ENCODE assay signal across 1 cellular context in the genomic region with DNA sequence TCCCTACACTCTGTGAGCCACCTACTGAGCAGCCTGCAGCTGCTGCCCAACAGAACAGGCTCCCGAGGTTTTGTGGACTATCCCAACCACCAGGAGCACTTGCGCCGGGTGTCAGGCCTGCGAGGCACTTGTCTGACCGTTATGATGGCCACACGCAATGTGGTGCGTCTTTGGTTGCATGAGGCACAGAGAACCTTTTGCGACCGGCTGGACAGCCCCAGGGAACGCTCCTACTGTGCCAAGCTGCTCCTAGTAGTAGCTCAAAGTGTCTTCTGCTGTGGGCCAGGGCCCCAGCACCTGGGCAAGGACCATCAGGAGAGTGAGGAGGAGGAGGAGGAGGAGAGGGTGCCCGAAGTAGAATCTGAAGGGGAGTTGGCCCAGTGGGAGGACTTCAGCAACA.
TF ChIP-seq lines count a peak whose summit lies in the region.

No MANE protein-coding gene starts in this region.

TF ChIP-seq in HepG2, 621 proteins besides CTCF, POLR2A, EP300 and RAD21:
- no peak for TF ChIP-seq AKAP8 (CRISPR knock-in tag; IDR thresholded peaks at IDR 0.05)
- TF ChIP-seq, protein P1, sequence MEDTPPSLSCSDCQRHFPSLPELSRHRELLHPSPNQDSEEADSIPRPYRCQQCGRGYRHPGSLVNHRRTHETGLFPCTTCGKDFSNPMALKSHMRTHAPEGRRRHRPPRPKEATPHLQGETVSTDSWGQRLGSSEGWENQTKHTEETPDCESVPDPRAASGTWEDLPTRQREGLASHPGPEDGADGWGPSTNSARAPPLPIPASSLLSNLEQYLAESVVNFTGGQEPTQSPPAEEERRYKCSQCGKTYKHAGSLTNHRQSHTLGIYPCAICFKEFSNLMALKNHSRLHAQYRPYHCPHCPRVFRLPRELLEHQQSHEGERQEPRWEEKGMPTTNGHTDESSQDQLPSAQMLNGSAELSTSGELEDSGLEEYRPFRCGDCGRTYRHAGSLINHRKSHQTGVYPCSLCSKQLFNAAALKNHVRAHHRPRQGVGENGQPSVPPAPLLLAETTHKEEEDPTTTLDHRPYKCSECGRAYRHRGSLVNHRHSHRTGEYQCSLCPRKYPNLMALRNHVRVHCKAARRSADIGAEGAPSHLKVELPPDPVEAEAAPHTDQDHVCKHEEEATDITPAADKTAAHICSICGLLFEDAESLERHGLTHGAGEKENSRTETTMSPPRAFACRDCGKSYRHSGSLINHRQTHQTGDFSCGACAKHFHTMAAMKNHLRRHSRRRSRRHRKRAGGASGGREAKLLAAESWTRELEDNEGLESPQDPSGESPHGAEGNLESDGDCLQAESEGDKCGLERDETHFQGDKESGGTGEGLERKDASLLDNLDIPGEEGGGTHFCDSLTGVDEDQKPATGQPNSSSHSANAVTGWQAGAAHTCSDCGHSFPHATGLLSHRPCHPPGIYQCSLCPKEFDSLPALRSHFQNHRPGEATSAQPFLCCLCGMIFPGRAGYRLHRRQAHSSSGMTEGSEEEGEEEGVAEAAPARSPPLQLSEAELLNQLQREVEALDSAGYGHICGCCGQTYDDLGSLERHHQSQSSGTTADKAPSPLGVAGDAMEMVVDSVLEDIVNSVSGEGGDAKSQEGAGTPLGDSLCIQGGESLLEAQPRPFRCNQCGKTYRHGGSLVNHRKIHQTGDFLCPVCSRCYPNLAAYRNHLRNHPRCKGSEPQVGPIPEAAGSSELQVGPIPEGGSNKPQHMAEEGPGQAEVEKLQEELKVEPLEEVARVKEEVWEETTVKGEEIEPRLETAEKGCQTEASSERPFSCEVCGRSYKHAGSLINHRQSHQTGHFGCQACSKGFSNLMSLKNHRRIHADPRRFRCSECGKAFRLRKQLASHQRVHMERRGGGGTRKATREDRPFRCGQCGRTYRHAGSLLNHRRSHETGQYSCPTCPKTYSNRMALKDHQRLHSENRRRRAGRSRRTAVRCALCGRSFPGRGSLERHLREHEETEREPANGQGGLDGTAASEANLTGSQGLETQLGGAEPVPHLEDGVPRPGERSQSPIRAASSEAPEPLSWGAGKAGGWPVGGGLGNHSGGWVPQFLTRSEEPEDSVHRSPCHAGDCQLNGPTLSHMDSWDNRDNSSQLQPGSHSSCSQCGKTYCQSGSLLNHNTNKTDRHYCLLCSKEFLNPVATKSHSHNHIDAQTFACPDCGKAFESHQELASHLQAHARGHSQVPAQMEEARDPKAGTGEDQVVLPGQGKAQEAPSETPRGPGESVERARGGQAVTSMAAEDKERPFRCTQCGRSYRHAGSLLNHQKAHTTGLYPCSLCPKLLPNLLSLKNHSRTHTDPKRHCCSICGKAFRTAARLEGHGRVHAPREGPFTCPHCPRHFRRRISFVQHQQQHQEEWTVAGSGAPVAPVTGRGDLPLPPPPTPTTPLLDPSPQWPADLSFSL (CRISPR knock-in tag; IDR thresholded peaks at IDR 0.05), result no peak
- no peak for TF ChIP-seq HHEX (CRISPR knock-in tag; IDR thresholded peaks at IDR 0.05)
- no peak for TF ChIP-seq HOXA9 (CRISPR knock-in tag; IDR thresholded peaks at IDR 0.05; ENCODE audit: borderline replicate concordance)
- TF ChIP-seq, protein P2, sequence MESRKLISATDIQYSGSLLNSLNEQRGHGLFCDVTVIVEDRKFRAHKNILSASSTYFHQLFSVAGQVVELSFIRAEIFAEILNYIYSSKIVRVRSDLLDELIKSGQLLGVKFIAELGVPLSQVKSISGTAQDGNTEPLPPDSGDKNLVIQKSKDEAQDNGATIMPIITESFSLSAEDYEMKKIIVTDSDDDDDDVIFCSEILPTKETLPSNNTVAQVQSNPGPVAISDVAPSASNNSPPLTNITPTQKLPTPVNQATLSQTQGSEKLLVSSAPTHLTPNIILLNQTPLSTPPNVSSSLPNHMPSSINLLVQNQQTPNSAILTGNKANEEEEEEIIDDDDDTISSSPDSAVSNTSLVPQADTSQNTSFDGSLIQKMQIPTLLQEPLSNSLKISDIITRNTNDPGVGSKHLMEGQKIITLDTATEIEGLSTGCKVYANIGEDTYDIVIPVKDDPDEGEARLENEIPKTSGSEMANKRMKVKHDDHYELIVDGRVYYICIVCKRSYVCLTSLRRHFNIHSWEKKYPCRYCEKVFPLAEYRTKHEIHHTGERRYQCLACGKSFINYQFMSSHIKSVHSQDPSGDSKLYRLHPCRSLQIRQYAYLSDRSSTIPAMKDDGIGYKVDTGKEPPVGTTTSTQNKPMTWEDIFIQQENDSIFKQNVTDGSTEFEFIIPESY (CRISPR knock-in tag; IDR thresholded peaks at IDR 0.05), result no peak
- no peak for TF ChIP-seq ZNF446 (CRISPR knock-in tag; IDR thresholded peaks at IDR 0.05)
- TF ChIP-seq CBX2 (IDR thresholded peaks at IDR 0.05; ENCODE audit: low read depth, low read length), result no peak
- TF ChIP-seq CBX2 (CRISPR knock-in tag; IDR thresholded peaks at IDR 0.05; ENCODE audit: low read depth), result no peak
- TF ChIP-seq SRSF4 (IDR thresholded peaks at IDR 0.05; ENCODE audit: low read depth, low read length, poor library complexity, severe bottlenecking), result no peak
- no peak for TF ChIP-seq ZNF124 (CRISPR knock-in tag; IDR thresholded peaks at IDR 0.05)
- TF ChIP-seq ZNF570 (CRISPR knock-in tag; IDR thresholded peaks at IDR 0.05; ENCODE audit: borderline replicate concordance), result no peak
